ENCODE assay signal across 2 cellular contexts in genomic region chr7:55065511-55066229, GRCh38.
TF ChIP-seq lines count a peak whose summit lies in the region.

No MANE protein-coding gene starts in this region.

TF ChIP-seq in GM12878, 131 proteins besides CTCF, POLR2A, EP300 and RAD21 (continued from another document):
- peak; percentile 79 for TF ChIP-seq BCL3 (IDR thresholded peaks at IDR 0.05; ENCODE audit: borderline replicate concordance, insufficient read depth, low read depth, low read length, poor library complexity, severe bottlenecking)
- TF ChIP-seq, protein P1, sequence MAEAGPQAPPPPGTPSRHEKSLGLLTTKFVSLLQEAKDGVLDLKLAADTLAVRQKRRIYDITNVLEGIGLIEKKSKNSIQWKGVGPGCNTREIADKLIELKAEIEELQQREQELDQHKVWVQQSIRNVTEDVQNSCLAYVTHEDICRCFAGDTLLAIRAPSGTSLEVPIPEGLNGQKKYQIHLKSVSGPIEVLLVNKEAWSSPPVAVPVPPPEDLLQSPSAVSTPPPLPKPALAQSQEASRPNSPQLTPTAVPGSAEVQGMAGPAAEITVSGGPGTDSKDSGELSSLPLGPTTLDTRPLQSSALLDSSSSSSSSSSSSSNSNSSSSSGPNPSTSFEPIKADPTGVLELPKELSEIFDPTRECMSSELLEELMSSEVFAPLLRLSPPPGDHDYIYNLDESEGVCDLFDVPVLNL (IDR thresholded peaks at IDR 0.05; ENCODE audit: low read depth, low read length), result no peak
- TF ChIP-seq BCL11A (IDR thresholded peaks at IDR 0.05; ENCODE audit: low read depth, low read length), result 0 out of 2 replicates have a peak, but pooled peaks have one; percentile 25
- TF ChIP-seq CUX1 (IDR thresholded peaks at IDR 0.05; ENCODE audit: insufficient replicate concordance, low read depth, low read length), result peak; percentile 70
- TF ChIP-seq IKZF2 (IDR thresholded peaks at IDR 0.05), result peak in 1 of 2 experiments; percentile 41; a peak in 3 of 4 replicates

TF ChIP-seq in HepG2, 621 proteins besides CTCF, POLR2A, EP300 and RAD21 (continued from another document and continues in another):
- TF ChIP-seq KLF13 (CRISPR knock-in tag; IDR thresholded peaks at IDR 0.05), result no peak
- 0 out of 4 replicates have a peak, but pooled peaks of 1 of the 2 experiments have one; percentile 17 for TF ChIP-seq MAFK (conservative IDR thresholded peaks at IDR 0.05 in 1 of 2, IDR thresholded peaks at IDR 0.05 in 1 of 2; ENCODE audit: low read length in 2 of 2)
- TF ChIP-seq ZBTB21 (CRISPR knock-in tag; IDR thresholded peaks at IDR 0.05), result no peak
- TF ChIP-seq SALL1 (CRISPR knock-in tag; IDR thresholded peaks at IDR 0.05), result 0 out of 2 replicates have a peak, but pooled peaks have one; percentile 26
- no peak for TF ChIP-seq MTF2 (CRISPR knock-in tag; IDR thresholded peaks at IDR 0.05; ENCODE audit: borderline replicate concordance)
- 0 out of 2 replicates have a peak, but pooled peaks have one; percentile 30 for TF ChIP-seq ZNF121 (CRISPR knock-in tag; IDR thresholded peaks at IDR 0.05)
- no peak for TF ChIP-seq ZNF652 (CRISPR knock-in tag; IDR thresholded peaks at IDR 0.05; ENCODE audit: borderline replicate concordance, low read depth)
- no peak for TF ChIP-seq GFI1 (CRISPR knock-in tag; IDR thresholded peaks at IDR 0.05; ENCODE audit: borderline replicate concordance)
- no peak for TF ChIP-seq LCORL (IDR thresholded peaks at IDR 0.05)
- peak; percentile 30; the same call in 1 of the 2 replicates for TF ChIP-seq LCORL (CRISPR knock-in tag; IDR thresholded peaks at IDR 0.05)
- TF ChIP-seq ZFX (CRISPR knock-in tag; IDR thresholded peaks at IDR 0.05; ENCODE audit: low read depth), result peak; percentile 22; the same call in 1 of the 2 replicates
- no peak for TF ChIP-seq PBX2 (CRISPR knock-in tag; IDR thresholded peaks at IDR 0.05)
- TF ChIP-seq U2AF1 (optimal IDR thresholded peaks at IDR 0.05; ENCODE audit: low read depth, low read length), result no peak
- no peak for TF ChIP-seq CENPT (CRISPR knock-in tag; IDR thresholded peaks at IDR 0.05; ENCODE audit: low read depth)
- TF ChIP-seq, protein P2, sequence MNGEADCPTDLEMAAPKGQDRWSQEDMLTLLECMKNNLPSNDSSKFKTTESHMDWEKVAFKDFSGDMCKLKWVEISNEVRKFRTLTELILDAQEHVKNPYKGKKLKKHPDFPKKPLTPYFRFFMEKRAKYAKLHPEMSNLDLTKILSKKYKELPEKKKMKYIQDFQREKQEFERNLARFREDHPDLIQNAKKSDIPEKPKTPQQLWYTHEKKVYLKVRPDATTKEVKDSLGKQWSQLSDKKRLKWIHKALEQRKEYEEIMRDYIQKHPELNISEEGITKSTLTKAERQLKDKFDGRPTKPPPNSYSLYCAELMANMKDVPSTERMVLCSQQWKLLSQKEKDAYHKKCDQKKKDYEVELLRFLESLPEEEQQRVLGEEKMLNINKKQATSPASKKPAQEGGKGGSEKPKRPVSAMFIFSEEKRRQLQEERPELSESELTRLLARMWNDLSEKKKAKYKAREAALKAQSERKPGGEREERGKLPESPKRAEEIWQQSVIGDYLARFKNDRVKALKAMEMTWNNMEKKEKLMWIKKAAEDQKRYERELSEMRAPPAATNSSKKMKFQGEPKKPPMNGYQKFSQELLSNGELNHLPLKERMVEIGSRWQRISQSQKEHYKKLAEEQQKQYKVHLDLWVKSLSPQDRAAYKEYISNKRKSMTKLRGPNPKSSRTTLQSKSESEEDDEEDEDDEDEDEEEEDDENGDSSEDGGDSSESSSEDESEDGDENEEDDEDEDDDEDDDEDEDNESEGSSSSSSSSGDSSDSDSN (CRISPR knock-in tag; IDR thresholded peaks at IDR 0.05), result no peak
- TF ChIP-seq ZBTB14 (CRISPR knock-in tag; IDR thresholded peaks at IDR 0.05), result no peak
- peak; percentile 67; the same call in 1 of the 2 replicates for TF ChIP-seq NFE2L2 (IDR thresholded peaks at IDR 0.05; ENCODE audit: low read length)
- 0 out of 2 replicates have a peak, but pooled peaks have one; percentile 8 for TF ChIP-seq ZFY (CRISPR knock-in tag; IDR thresholded peaks at IDR 0.05)
- TF ChIP-seq SALL2 (CRISPR knock-in tag; IDR thresholded peaks at IDR 0.05), result no peak
- TF ChIP-seq ZZZ3 (CRISPR knock-in tag; IDR thresholded peaks at IDR 0.05; ENCODE audit: borderline replicate concordance), result no peak
- TF ChIP-seq, protein P3, sequence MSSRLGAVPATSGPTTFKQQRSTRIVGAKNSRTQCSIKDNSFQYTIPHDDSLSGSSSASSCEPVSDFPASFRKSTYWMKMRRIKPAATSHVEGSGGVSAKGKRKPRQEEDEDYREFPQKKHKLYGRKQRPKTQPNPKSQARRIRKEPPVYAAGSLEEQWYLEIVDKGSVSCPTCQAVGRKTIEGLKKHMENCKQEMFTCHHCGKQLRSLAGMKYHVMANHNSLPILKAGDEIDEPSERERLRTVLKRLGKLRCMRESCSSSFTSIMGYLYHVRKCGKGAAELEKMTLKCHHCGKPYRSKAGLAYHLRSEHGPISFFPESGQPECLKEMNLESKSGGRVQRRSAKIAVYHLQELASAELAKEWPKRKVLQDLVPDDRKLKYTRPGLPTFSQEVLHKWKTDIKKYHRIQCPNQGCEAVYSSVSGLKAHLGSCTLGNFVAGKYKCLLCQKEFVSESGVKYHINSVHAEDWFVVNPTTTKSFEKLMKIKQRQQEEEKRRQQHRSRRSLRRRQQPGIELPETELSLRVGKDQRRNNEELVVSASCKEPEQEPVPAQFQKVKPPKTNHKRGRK (CRISPR knock-in tag; IDR thresholded peaks at IDR 0.05), result no peak
- TF ChIP-seq KLF9 (CRISPR knock-in tag; IDR thresholded peaks at IDR 0.05; ENCODE audit: low read depth), result no peak
- no peak for TF ChIP-seq FOXK2 (IDR thresholded peaks at IDR 0.05)
- TF ChIP-seq ZNF24 (IDR thresholded peaks at IDR 0.05), result no peak
- no peak for TF ChIP-seq MTA1 (CRISPR knock-in tag; IDR thresholded peaks at IDR 0.05; ENCODE audit: borderline replicate concordance)
- TF ChIP-seq GMEB2 (CRISPR knock-in tag; IDR thresholded peaks at IDR 0.05; ENCODE audit: low read depth), result no peak
- TF ChIP-seq NRL (CRISPR knock-in tag; IDR thresholded peaks at IDR 0.05; ENCODE audit: borderline replicate concordance), result no peak
- TF ChIP-seq ATF3 (CRISPR knock-in tag; IDR thresholded peaks at IDR 0.05), result 0 out of 2 replicates have a peak, but pooled peaks have one; percentile 12
- TF ChIP-seq TEAD3 (CRISPR knock-in tag; optimal IDR thresholded peaks at IDR 0.05; ENCODE audit: borderline replicate concordance), result peak; percentile 47
- TF ChIP-seq, protein P4, sequence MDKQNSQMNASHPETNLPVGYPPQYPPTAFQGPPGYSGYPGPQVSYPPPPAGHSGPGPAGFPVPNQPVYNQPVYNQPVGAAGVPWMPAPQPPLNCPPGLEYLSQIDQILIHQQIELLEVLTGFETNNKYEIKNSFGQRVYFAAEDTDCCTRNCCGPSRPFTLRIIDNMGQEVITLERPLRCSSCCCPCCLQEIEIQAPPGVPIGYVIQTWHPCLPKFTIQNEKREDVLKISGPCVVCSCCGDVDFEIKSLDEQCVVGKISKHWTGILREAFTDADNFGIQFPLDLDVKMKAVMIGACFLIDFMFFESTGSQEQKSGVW (CRISPR knock-in tag; IDR thresholded peaks at IDR 0.05; ENCODE audit: borderline replicate concordance), result no peak
- TF ChIP-seq ZBTB42 (CRISPR knock-in tag; IDR thresholded peaks at IDR 0.05), result no peak
- TF ChIP-seq JUN (CRISPR knock-in tag; IDR thresholded peaks at IDR 0.05), result peak; percentile 44; the same call in 1 of the 2 replicates
- no peak for TF ChIP-seq ZNF841 (CRISPR knock-in tag; IDR thresholded peaks at IDR 0.05; ENCODE audit: borderline replicate concordance)
- TF ChIP-seq TEAD2 (CRISPR knock-in tag; IDR thresholded peaks at IDR 0.05), result no peak
- no peak for TF ChIP-seq PAF1 (CRISPR knock-in tag; IDR thresholded peaks at IDR 0.05)
- TF ChIP-seq JUND (CRISPR knock-in tag; IDR thresholded peaks at IDR 0.05), result peak; percentile 44; the same call in 1 of the 2 replicates
- TF ChIP-seq ZSCAN21 (CRISPR knock-in tag; IDR thresholded peaks at IDR 0.05; ENCODE audit: borderline replicate concordance), result no peak
- no peak for TF ChIP-seq ZNF331 (CRISPR knock-in tag; IDR thresholded peaks at IDR 0.05)
- no peak for TF ChIP-seq NAIF1 (CRISPR knock-in tag; IDR thresholded peaks at IDR 0.05; ENCODE audit: borderline replicate concordance)
- TF ChIP-seq ARID5B (CRISPR knock-in tag; IDR thresholded peaks at IDR 0.05), result peak; percentile 26; the same call in 1 of the 2 replicates
- TF ChIP-seq, protein P5, sequence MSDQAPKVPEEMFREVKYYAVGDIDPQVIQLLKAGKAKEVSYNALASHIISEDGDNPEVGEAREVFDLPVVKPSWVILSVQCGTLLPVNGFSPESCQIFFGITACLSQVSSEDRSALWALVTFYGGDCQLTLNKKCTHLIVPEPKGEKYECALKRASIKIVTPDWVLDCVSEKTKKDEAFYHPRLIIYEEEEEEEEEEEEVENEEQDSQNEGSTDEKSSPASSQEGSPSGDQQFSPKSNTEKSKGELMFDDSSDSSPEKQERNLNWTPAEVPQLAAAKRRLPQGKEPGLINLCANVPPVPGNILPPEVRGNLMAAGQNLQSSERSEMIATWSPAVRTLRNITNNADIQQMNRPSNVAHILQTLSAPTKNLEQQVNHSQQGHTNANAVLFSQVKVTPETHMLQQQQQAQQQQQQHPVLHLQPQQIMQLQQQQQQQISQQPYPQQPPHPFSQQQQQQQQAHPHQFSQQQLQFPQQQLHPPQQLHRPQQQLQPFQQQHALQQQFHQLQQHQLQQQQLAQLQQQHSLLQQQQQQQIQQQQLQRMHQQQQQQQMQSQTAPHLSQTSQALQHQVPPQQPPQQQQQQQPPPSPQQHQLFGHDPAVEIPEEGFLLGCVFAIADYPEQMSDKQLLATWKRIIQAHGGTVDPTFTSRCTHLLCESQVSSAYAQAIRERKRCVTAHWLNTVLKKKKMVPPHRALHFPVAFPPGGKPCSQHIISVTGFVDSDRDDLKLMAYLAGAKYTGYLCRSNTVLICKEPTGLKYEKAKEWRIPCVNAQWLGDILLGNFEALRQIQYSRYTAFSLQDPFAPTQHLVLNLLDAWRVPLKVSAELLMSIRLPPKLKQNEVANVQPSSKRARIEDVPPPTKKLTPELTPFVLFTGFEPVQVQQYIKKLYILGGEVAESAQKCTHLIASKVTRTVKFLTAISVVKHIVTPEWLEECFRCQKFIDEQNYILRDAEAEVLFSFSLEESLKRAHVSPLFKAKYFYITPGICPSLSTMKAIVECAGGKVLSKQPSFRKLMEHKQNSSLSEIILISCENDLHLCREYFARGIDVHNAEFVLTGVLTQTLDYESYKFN (CRISPR knock-in tag; conservative IDR thresholded peaks at IDR 0.05), result peak; percentile 18
